ENCODE assay signal across 1 cellular context in the genomic region with DNA sequence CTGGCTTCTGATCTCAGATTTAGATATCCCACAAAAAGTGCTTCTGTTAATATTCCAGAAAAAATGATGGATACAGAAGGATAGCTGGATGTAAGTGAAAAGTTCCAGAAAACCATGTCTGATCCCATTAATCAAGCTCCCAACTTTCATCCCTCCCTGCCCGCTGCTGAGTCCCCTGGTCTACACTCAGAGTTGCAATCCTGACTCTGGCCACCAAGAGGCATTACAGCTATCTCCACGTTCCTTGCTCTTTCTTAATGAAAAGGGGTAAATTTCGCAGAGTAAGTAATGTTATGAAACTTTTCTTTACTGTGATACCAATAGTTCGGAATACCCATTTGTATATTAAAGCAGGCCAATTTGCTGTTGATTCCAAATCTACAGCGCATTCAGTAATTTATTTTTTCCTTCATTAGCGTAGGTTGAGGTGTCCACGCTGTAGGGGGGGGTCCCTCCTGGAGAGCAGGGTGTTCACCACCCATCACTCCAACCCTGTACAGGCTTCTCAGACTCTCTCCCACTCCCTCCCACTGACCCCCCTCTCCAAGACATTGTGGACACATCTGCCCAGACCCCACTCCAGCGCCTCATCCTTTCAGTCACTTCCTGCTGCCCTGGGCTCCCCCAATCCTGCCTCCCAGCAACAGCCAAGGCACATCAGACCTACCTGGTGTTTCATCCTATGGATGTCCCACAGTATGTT.
TF ChIP-seq lines count a peak whose summit lies in the region.

No MANE protein-coding gene starts in this region.

TF ChIP-seq in GM23338, 12 proteins besides CTCF, POLR2A, EP300 and RAD21 (continued from another document):
- TF ChIP-seq, protein P1, sequence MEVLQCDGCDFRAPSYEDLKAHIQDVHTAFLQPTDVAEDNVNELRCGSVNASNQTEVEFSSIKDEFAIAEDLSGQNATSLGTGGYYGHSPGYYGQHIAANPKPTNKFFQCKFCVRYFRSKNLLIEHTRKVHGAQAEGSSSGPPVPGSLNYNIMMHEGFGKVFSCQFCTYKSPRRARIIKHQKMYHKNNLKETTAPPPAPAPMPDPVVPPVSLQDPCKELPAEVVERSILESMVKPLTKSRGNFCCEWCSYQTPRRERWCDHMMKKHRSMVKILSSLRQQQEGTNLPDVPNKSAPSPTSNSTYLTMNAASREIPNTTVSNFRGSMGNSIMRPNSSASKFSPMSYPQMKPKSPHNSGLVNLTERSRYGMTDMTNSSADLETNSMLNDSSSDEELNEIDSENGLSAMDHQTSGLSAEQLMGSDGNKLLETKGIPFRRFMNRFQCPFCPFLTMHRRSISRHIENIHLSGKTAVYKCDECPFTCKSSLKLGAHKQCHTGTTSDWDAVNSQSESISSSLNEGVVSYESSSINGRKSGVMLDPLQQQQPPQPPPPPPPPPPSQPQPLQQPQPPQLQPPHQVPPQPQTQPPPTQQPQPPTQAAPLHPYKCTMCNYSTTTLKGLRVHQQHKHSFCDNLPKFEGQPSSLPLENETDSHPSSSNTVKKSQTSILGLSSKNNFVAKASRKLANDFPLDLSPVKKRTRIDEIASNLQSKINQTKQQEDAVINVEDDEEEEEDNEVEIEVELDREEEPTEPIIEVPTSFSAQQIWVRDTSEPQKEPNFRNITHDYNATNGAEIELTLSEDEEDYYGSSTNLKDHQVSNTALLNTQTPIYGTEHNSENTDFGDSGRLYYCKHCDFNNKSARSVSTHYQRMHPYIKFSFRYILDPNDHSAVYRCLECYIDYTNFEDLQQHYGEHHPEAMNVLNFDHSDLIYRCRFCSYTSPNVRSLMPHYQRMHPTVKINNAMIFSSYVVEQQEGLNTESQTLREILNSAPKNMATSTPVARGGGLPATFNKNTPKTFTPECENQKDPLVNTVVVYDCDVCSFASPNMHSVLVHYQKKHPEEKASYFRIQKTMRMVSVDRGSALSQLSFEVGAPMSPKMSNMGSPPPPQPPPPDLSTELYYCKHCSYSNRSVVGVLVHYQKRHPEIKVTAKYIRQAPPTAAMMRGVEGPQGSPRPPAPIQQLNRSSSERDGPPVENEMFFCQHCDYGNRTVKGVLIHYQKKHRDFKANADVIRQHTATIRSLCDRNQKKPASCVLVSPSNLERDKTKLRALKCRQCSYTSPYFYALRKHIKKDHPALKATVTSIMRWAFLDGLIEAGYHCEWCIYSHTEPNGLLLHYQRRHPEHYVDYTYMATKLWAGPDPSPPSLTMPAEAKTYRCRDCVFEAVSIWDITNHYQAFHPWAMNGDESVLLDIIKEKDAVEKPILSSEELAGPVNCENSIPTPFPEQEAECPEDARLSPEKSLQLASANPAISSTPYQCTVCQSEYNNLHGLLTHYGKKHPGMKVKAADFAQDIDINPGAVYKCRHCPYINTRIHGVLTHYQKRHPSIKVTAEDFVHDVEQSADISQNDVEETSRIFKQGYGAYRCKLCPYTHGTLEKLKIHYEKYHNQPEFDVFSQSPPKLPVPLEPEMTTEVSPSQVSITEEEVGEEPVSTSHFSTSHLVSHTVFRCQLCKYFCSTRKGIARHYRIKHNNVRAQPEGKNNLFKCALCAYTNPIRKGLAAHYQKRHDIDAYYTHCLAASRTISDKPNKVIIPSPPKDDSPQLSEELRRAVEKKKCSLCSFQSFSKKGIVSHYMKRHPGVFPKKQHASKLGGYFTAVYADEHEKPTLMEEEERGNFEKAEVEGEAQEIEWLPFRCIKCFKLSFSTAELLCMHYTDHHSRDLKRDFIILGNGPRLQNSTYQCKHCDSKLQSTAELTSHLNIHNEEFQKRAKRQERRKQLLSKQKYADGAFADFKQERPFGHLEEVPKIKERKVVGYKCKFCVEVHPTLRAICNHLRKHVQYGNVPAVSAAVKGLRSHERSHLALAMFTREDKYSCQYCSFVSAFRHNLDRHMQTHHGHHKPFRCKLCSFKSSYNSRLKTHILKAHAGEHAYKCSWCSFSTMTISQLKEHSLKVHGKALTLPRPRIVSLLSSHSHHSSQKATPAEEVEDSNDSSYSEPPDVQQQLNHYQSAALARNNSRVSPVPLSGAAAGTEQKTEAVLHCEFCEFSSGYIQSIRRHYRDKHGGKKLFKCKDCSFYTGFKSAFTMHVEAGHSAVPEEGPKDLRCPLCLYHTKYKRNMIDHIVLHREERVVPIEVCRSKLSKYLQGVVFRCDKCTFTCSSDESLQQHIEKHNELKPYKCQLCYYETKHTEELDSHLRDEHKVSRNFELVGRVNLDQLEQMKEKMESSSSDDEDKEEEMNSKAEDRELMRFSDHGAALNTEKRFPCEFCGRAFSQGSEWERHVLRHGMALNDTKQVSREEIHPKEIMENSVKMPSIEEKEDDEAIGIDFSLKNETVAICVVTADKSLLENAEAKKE (CRISPR knock-in tag; IDR thresholded peaks at IDR 0.05), result no peak
- no peak for TF ChIP-seq ETS1 (IDR thresholded peaks at IDR 0.05)
- TF ChIP-seq ZNF331 (CRISPR knock-in tag; IDR thresholded peaks at IDR 0.05; ENCODE audit: low read depth), result no peak
- no peak for TF ChIP-seq EZH2 (IDR thresholded peaks at IDR 0.05; ENCODE audit: low read depth, unreplicated experiment)
- TF ChIP-seq STAT1 (IDR thresholded peaks at IDR 0.05; ENCODE audit: unreplicated experiment), result no peak
- TF ChIP-seq NANOG (IDR thresholded peaks at IDR 0.05; ENCODE audit: borderline replicate concordance), result no peak
- no peak for TF ChIP-seq POLR2AphosphoS5 (IDR thresholded peaks at IDR 0.05; ENCODE audit: low read depth)
- TF ChIP-seq CREB1 (CRISPR knock-in tag; IDR thresholded peaks at IDR 0.05; ENCODE audit: low read depth), result no peak
- TF ChIP-seq EZH2phosphoT487 (IDR thresholded peaks at IDR 0.05; ENCODE audit: unreplicated experiment), result no peak
- TF ChIP-seq ZNF114 (CRISPR knock-in tag; IDR thresholded peaks at IDR 0.05), result no peak
- TF ChIP-seq, protein P2, sequence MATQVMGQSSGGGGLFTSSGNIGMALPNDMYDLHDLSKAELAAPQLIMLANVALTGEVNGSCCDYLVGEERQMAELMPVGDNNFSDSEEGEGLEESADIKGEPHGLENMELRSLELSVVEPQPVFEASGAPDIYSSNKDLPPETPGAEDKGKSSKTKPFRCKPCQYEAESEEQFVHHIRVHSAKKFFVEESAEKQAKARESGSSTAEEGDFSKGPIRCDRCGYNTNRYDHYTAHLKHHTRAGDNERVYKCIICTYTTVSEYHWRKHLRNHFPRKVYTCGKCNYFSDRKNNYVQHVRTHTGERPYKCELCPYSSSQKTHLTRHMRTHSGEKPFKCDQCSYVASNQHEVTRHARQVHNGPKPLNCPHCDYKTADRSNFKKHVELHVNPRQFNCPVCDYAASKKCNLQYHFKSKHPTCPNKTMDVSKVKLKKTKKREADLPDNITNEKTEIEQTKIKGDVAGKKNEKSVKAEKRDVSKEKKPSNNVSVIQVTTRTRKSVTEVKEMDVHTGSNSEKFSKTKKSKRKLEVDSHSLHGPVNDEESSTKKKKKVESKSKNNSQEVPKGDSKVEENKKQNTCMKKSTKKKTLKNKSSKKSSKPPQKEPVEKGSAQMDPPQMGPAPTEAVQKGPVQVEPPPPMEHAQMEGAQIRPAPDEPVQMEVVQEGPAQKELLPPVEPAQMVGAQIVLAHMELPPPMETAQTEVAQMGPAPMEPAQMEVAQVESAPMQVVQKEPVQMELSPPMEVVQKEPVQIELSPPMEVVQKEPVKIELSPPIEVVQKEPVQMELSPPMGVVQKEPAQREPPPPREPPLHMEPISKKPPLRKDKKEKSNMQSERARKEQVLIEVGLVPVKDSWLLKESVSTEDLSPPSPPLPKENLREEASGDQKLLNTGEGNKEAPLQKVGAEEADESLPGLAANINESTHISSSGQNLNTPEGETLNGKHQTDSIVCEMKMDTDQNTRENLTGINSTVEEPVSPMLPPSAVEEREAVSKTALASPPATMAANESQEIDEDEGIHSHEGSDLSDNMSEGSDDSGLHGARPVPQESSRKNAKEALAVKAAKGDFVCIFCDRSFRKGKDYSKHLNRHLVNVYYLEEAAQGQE (IDR thresholded peaks at IDR 0.05; ENCODE audit: unreplicated experiment), result no peak
